ENCODE assay signal across 2 cellular contexts in genomic region chr17:10756604-10757003, GRCh38.
TF ChIP-seq lines count a peak whose summit lies in the region.

No MANE protein-coding gene starts in this region.

TF ChIP-seq in A549, 52 proteins besides CTCF, POLR2A, EP300 and RAD21:
- no peak for TF ChIP-seq CHD2 (IDR thresholded peaks at IDR 0.05; ENCODE audit: low read length, partially characterized antibody)
- TF ChIP-seq FOXS1 (CRISPR knock-in tag; IDR thresholded peaks at IDR 0.05): no peak
- no peak for TF ChIP-seq SMC3 (IDR thresholded peaks at IDR 0.05)
- TF ChIP-seq PBX3 (IDR thresholded peaks at IDR 0.05): no peak
- TF ChIP-seq JUN (IDR thresholded peaks at IDR 0.05): no peak
- no peak for TF ChIP-seq RARB (CRISPR knock-in tag; IDR thresholded peaks at IDR 0.05)
- TF ChIP-seq ESRRA (IDR thresholded peaks at IDR 0.05; ENCODE audit: borderline replicate concordance, low read length): no peak
- TF ChIP-seq TP53 (CRISPR knock-in tag; IDR thresholded peaks at IDR 0.05): no peak
- no peak for TF ChIP-seq MAFK (IDR thresholded peaks at IDR 0.05; ENCODE audit: partially characterized antibody)
- TF ChIP-seq, protein P1, sequence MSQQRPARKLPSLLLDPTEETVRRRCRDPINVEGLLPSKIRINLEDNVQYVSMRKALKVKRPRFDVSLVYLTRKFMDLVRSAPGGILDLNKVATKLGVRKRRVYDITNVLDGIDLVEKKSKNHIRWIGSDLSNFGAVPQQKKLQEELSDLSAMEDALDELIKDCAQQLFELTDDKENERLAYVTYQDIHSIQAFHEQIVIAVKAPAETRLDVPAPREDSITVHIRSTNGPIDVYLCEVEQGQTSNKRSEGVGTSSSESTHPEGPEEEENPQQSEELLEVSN (IDR thresholded peaks at IDR 0.05; ENCODE audit: borderline replicate concordance, low read depth): no peak
- TF ChIP-seq, protein P2, sequence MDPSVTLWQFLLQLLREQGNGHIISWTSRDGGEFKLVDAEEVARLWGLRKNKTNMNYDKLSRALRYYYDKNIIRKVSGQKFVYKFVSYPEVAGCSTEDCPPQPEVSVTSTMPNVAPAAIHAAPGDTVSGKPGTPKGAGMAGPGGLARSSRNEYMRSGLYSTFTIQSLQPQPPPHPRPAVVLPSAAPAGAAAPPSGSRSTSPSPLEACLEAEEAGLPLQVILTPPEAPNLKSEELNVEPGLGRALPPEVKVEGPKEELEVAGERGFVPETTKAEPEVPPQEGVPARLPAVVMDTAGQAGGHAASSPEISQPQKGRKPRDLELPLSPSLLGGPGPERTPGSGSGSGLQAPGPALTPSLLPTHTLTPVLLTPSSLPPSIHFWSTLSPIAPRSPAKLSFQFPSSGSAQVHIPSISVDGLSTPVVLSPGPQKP (IDR thresholded peaks at IDR 0.05; ENCODE audit: low read depth, low read length): no peak
- TF ChIP-seq ZC3H11A (IDR thresholded peaks at IDR 0.05): no peak
- TF ChIP-seq MYC (IDR thresholded peaks at IDR 0.05; ENCODE audit: borderline replicate concordance, low read length): no peak
- no peak for TF ChIP-seq RCOR1 (IDR thresholded peaks at IDR 0.05; ENCODE audit: low read depth, low read length)
- no peak for TF ChIP-seq FOSB (CRISPR knock-in tag; IDR thresholded peaks at IDR 0.05)

TF ChIP-seq in WTC11, 78 proteins besides CTCF, POLR2A, EP300 and RAD21:
- TF ChIP-seq MXD4 (CRISPR knock-in tag; IDR thresholded peaks at IDR 0.05; ENCODE audit: borderline replicate concordance): no peak
